Comparison of ENCODE assay signal across 1 cellular context in the genomic region with DNA sequence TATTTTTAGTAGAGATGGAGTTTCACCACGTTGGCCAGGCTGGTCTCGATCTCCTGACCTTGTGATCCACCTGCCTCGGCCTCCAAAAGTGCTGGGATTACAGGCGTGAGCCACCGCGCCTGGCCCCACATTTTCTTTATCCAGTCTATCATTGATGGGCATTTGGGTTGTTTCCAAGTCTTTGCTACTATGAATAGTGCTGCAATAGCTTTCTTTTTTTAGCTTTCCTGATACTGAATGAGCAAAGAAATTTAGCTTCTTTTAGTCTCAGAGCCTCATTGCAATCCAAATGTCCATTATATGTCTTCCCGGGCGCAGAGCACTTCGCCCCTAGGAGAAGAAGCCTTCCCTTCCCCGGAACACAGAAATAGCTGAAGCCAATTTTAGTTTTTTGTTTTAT. TPM values are rescaled to one million over a fixed set of nuclear protein-coding genes. Genes with fewer than 3 reads are reported as not detected.
"Had no signal": no experiment of that assay in that cellular context is flagged by ENCODE, and none has a peak within 500 bp of the region (broad histone marks: within the 10 kb centered on the region; RNA-seq: fewer than 3 reads in every experiment).

No MANE protein-coding gene starts in this region.

RNA-seq across cellular contexts. Expression of a gene that starts 55.7 kb away (rescaled TPM):
- polyA plus RNA-seq: naive thymus-derived CD4-positive, alpha-beta T cell had no signal
